20 cellular contexts compared by ENCODE assay signal in the genomic region with DNA sequence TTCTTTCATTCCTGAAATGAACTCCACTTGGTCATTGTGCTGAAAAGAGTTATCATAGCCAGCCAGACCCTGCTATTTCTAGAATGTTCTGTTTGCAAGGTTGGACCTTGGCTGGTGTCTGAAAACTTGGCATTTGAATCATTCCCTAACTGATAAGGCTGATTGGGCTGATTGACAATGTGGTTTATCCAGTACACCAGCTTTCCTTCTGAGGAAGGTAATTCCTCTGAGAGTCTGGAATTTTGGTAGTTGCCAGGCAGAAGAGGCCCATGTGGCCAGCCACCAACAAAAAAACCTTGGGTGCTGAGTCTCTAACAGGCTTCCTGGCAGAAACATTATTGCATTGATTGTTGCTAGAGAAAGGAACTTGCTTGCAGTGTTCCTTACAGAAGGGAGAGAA.
"Had no signal": no experiment of that assay in that cellular context is flagged by ENCODE, and none has a peak within 500 bp of the region (broad histone marks: within the 10 kb centered on the region; RNA-seq: fewer than 3 reads in every experiment).

No MANE protein-coding gene starts in this region.

- ATAC-seq: left ventricle myocardium superior had no signal

- H3K27me3 Mint-ChIP-seq: dendritic cell treated with granulocyte-macrophage colony-stimulating factor and Interleukin-4, amounts not matched to agents 40 ng/mL and 50 ng/mL, for 4 days; stimulated activated naive CD8-positive, alpha-beta T cell treated with anti-CD3 and anti-CD28 coated beads, Interleukin-15, Interleukin-2, amounts not matched to agents 100 ng/mL and 50 ng/mL, for 24 hours had no signal

- H3K9me3 ChIP-seq: ascending aorta, esophagus squamous epithelium, sigmoid colon, spleen, transverse colon, vagina had no signal

- H3K27ac ChIP-seq: ascending aorta, esophagus squamous epithelium, parathyroid adenoma, vagina had no signal

- H3K79me2 ChIP-seq: parathyroid adenoma had no signal

- H3K4me1 ChIP-seq: ascending aorta, esophagus squamous epithelium, parathyroid adenoma, transverse colon, vagina had no signal

- H3K4me3 Mint-ChIP-seq: dendritic cell treated with granulocyte-macrophage colony-stimulating factor and Interleukin-4, amounts not matched to agents 40 ng/mL and 50 ng/mL, for 4 days; immature natural killer cell; stimulated activated naive CD8-positive, alpha-beta T cell treated with anti-CD3 and anti-CD28 coated beads, Interleukin-15, Interleukin-2, amounts not matched to agents 100 ng/mL and 50 ng/mL, for 24 hours had no signal

- H2AFZ ChIP-seq: parathyroid adenoma had no signal

- H3K27ac Mint-ChIP-seq: dendritic cell treated with granulocyte-macrophage colony-stimulating factor and Interleukin-4, amounts not matched to agents 40 ng/mL and 50 ng/mL, for 4 days had no signal

- H3K4me3 ChIP-seq: ascending aorta, esophagus squamous epithelium, sigmoid colon, spleen, transverse colon, vagina had no signal

- DNase-seq: activated CD4-positive, CD25-positive, alpha-beta regulatory T cell treated with anti-CD3 and anti-CD28 coated beads, Interleukin-2, amount 50 U/mL, for 72 hours; activated CD8-positive, alpha-beta memory T cell treated with anti-CD3 and anti-CD28 coated beads for 24 hours; activated CD8-positive, alpha-beta memory T cell treated with anti-CD3 and anti-CD28 coated beads, Interleukin-2, amount 50 U/mL, for 48 hours; activated effector memory CD4-positive, alpha-beta T cell treated with anti-CD3 and anti-CD28 coated beads, Interleukin-2, amount 50 U/mL, for 16 hours; activated naive CD4-positive, alpha-beta T cell treated with anti-CD3 and anti-CD28 coated beads, Interleukin-2, amount 50 U/mL, for 16 hours; activated T-cell treated with anti-CD3 and anti-CD28 coated beads, Interleukin-2, amount 50 U/mL, for 48 hours; effector CD8-positive, alpha-beta T cell; esophagus squamous epithelium; immature natural killer cell; kidney glomerular epithelial cell; left ventricle myocardium superior; sigmoid colon; spleen; T-helper 1 cell; transverse colon had no signal

- H3K27me3 ChIP-seq: ascending aorta, esophagus squamous epithelium, sigmoid colon, spleen, transverse colon, vagina had no signal

- H3K9me3 Mint-ChIP-seq: dendritic cell treated with granulocyte-macrophage colony-stimulating factor and Interleukin-4, amounts not matched to agents 40 ng/mL and 50 ng/mL, for 4 days; immature natural killer cell had no signal
